ENCODE assay signal across 8 cellular contexts in the genomic region with DNA sequence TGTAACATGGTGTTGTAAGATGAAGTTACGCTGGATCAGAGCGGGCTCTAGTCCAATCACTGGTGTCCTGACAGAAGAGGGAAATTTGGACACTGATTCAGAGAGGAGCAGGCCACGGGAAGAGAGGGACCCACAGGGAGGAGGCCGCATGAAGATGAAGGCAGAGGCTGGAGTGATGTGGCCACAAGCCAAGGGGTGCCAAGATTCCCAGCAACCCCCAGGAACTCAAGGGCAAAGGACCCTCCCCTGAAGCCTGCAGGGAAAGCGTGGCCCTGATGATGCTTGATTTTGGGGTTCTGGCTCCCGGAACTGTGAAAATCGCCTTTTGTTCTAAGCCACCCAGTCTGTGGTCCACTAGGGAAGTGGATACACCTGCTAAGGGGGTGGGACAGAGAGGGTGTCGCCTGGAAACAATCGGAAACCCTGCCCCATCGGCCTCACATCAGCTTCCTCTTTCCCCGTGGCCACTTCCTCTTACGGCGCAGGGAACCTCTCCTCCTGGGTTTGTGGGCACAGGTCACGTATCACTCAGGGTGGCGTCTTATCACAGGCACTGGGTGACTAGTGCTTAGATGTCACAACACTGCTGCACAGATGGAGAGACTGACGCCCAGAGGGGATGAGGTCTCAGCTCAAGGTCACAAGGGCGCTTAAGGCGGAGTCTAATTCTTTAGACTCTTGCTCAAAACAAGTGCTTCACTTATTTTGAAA. TPM values are rescaled to one million over a fixed set of nuclear protein-coding genes. Genes with fewer than 3 reads are reported as not detected.
DNase-seq lines count a peak whose midpoint lies in the region; ATAC-seq and TF ChIP-seq lines count a peak whose summit lies in the region.

No MANE protein-coding gene starts in this region.

- H3K9me3 Mint-ChIP-seq in T-cell (no peaks in the 10 kb centered on the region), neural crest cell (no peaks in the 10 kb centered on the region)
- H3K9me3 Mint-ChIP-seq in activated naive CD4-positive, alpha-beta T cell treated with anti-CD3 and anti-CD28 coated beads, Interleukin-2, amount 50 U/mL, for 72 hours: peaks cover 5 to 7% of the 10 kb centered on the region in 2 donors

- no peaks in the 10 kb centered on the region for H3K9me3 ChIP-seq in upper lobe of left lung

- CTCF ChIA-PET in T-cell (lab: Charles Lee): interaction anchor here (0.7 to 1.8 kb wide), 3 partner anchors 18 to 893 kb away, joined by 3 read pairs; no protein-coding TSS in a partner anchor

- H3K4me1 ChIP-seq in upper lobe of left lung: peaks cover 0 to 9% (median 5%) of the 10 kb centered on the region in 4 donors

- DNase-seq in GM12864 (ENCODE audit: low read depth) (peak; percentile 80), T-cell (peak; percentile 54 to 87 (median 75)), neural crest cell (ENCODE audit: low read depth, low spot score) (no peak), upper lobe of left lung (peak in 1 of 2 donors; percentile 87), NCI-H2171 treated with DMSO at 0.1 percent for 48 hours (lab: John Stamatoyannopoulos, UW) (no peak), middle frontal gyrus (ENCODE audit: extremely low spot score, low spot score) (no peak)
- DNase-seq in activated naive CD4-positive, alpha-beta T cell treated with anti-CD3 and anti-CD28 coated beads, Interleukin-2, amount 50 U/mL, for 72 hours (ENCODE audit: low spot score in 2 of 2): peak; percentile 62 to 74

- peaks cover 34 to 49% (median 42%) of the 10 kb centered on the region in 3 donors for H3K4me1 Mint-ChIP-seq in T-cell
- H3K4me1 Mint-ChIP-seq in neural crest cell: peaks cover 59% of the 10 kb centered on the region

- no peaks in the 10 kb centered on the region for H3K36me3 ChIP-seq in upper lobe of left lung

- ATAC-seq in HG02798 (IDR thresholded peaks at IDR 0.05; ENCODE audit: poor library complexity, unreplicated experiment) (peak; percentile 48), T-cell (replicated peaks in 1 of 4) (peak; percentile 91 to 94 (median 93)), upper lobe of left lung (ENCODE audit: low FRiP score in 2 of 2) (peak; percentile 85 to 89)
- peak; percentile 92 to 97 for ATAC-seq in activated naive CD4-positive, alpha-beta T cell treated with anti-CD3 and anti-CD28 coated beads, Interleukin-2, amount 50 U/mL, for 72 hours

- H3K36me3 Mint-ChIP-seq in T-cell: no peaks in the 10 kb centered on the region
- H3K36me3 Mint-ChIP-seq in activated naive CD4-positive, alpha-beta T cell treated with anti-CD3 and anti-CD28 coated beads, Interleukin-2, amount 50 U/mL, for 72 hours: peaks cover 5 to 9% of the 10 kb centered on the region in 2 donors
- H3K36me3 Mint-ChIP-seq in neural crest cell (ENCODE audit: low read depth): no peaks in the 10 kb centered on the region

- 44 to 54% methylated on average over 17 to 18 of the region's 18 CpGs for WGBS in upper lobe of left lung, 2 donors

- peak overlapping the region; percentile 32 to 82 (median 72) for H3K27ac ChIP-seq in upper lobe of left lung

- H3K27me3 ChIP-seq in upper lobe of left lung: no peaks in the 10 kb centered on the region

- TF ChIP-seq EP300 in upper lobe of left lung (IDR thresholded peaks at IDR 0.05): peak in 1 of 4 donors; percentile 59

- H3K27ac Mint-ChIP-seq in T-cell (peak overlapping the region; percentile 96 to 100), neural crest cell (ENCODE audit: unreplicated experiment) (no peak overlapping the region)
- H3K27ac Mint-ChIP-seq in activated naive CD4-positive, alpha-beta T cell treated with anti-CD3 and anti-CD28 coated beads, Interleukin-2, amount 50 U/mL, for 72 hours: peak overlapping the region; percentile 94 to 98

- no peak for TF ChIP-seq CTCF in GM12864 (IDR thresholded peaks at IDR 0.05; ENCODE audit: low read depth, low read length, missing control alignments)
- no peak for TF ChIP-seq CTCF in neural crest cell (conservative IDR thresholded peaks at IDR 0.05)
- no peak for TF ChIP-seq CTCF in upper lobe of left lung (IDR thresholded peaks at IDR 0.05)

- TF ChIP-seq POLR2A in upper lobe of left lung (IDR thresholded peaks at IDR 0.05): no peak

- H3K4me3 ChIP-seq in GM12864 (ENCODE audit: low read depth, low read length) (peak overlapping the region; percentile 39), upper lobe of left lung (no peak overlapping the region)

- POLR2A ChIA-PET in T-cell (lab: Charles Lee): no interaction called here

- peak overlapping the region; percentile 77 to 78 (median 78) for H3K4me3 Mint-ChIP-seq in T-cell
- peak overlapping the region; percentile 1 for H3K4me3 Mint-ChIP-seq in neural crest cell

- no peaks in the 10 kb centered on the region for H3K27me3 Mint-ChIP-seq in T-cell
- no peaks in the 10 kb centered on the region for H3K27me3 Mint-ChIP-seq in neural crest cell (ENCODE audit: low read depth)

RNA-seq across cellular contexts. Expression of a gene that starts 58.0 kb away (rescaled TPM):
- total RNA-seq in T-cell (1 to 10 TPM in 3 of 5 donors, under 1 TPM in 2; 0.76 to 1.7 (median 1.3) TPM), neural crest cell (18.5 and 22.9 TPM in 2 replicates), upper lobe of left lung (10 to 100 TPM; 15.0 to 63.8 (median 21.7) TPM)
- total RNA-seq in activated naive CD4-positive, alpha-beta T cell treated with anti-CD3 and anti-CD28 coated beads, Interleukin-2, amount 50 U/mL, for 72 hours: 1 to 10 TPM; 1.4 to 2.3 TPM

Comparison
In these comparisons a context has a peak if more than half of its experiments do, and no peak if none do; other contexts are left out.
1. DNase-seq: peak in GM12864 (single experiment), T-cell (34 of 34) and activated naive CD4-positive, alpha-beta T cell treated with anti-CD3 and anti-CD28 coated beads, Interleukin-2, amount 50 U/mL, for 72 hours (2 of 2); none in neural crest cell (single experiment), NCI-H2171 treated with DMSO at 0.1 percent for 48 hours (single experiment) and middle frontal gyrus (single experiment).
2. Peak in every context shown above with its lines, with median percentiles within 50 percentile points of each other: ATAC-seq.